19 cellular contexts compared by ENCODE assay signal in genomic region chr3:78825858-78826215, GRCh38.
DNase-seq lines count a peak whose midpoint lies in the region; ATAC-seq, FAIRE-seq and TF ChIP-seq lines count a peak whose summit lies in the region.
"Had no signal": no experiment of that assay in that cellular context is flagged by ENCODE, and none has a peak within 500 bp of the region (broad histone marks: within the 10 kb centered on the region; RNA-seq: fewer than 3 reads in every experiment).

No MANE protein-coding gene starts in this region.

- H3K27ac Mint-ChIP-seq in stimulated activated memory B cell treated with anti-CD40 and anti-IgM and Interleukin-4, amounts not matched to agents 10 μg/mL and 1 μg/mL and 100 μg/mL, for 72 hours: no peak overlapping the region
- no peak overlapping the region for H3K27ac Mint-ChIP-seq in activated naive CD4-positive, alpha-beta T cell treated with anti-CD3 and anti-CD28 coated beads, Interleukin-2, amount 50 U/mL, for 72 hours
- H3K27ac Mint-ChIP-seq: CD4-positive, alpha-beta T cell; GM23338 had no signal

- H3K36me3 Mint-ChIP-seq in stimulated activated memory B cell treated with anti-CD40 and anti-IgM and Interleukin-4, amounts not matched to agents 10 μg/mL and 1 μg/mL and 100 μg/mL, for 72 hours: no peaks in the 10 kb centered on the region
- no peaks in the 10 kb centered on the region for H3K36me3 Mint-ChIP-seq in activated naive CD4-positive, alpha-beta T cell treated with anti-CD3 and anti-CD28 coated beads, Interleukin-2, amount 50 U/mL, for 72 hours

- H2AFZ ChIP-seq in GM23248 (no peak overlapping the region), smooth muscle cell (ENCODE audit: low read depth) (no peak overlapping the region)
- H2AFZ ChIP-seq: GM23338 had no signal

- H3K9ac ChIP-seq in GM23248 (no peak overlapping the region), smooth muscle cell (ENCODE audit: low read depth) (no peak overlapping the region)

- no peaks in the 10 kb centered on the region for H3K27me3 ChIP-seq in GM23248 (replicated peaks; ENCODE audit: insufficient read depth)
- H3K27me3 ChIP-seq in smooth muscle cell (ENCODE audit: low read depth): no peaks in the 10 kb centered on the region
- H3K27me3 ChIP-seq in esophagus muscularis mucosa: no peaks in the 10 kb centered on the region

- DNase-seq in A549 (ENCODE audit: low read depth in 1 of 2, low spot score in 1 of 2) (no peak), GM23248 (peak; percentile 15), amniotic epithelial cell (ENCODE audit: low read depth) (peak; percentile 19), smooth muscle cell (lab: John Stamatoyannopoulos, UW; ENCODE audit: unreplicated experiment) (no peak), esophagus muscularis mucosa (ENCODE audit: extremely low spot score) (no peak)
- DNase-seq in activated naive CD4-positive, alpha-beta T cell treated with anti-CD3 and anti-CD28 coated beads, Interleukin-2, amount 50 U/mL, for 72 hours (ENCODE audit: low spot score in 2 of 2): no peak
- DNase-seq: AML-193; Caco-2; CD4-positive, alpha-beta T cell; DMS153; DMS79; GDM1; HCEC 1CT; IMR-90 had no signal

- 0 out of 2 replicates have a peak, but pooled peaks cover 3% of the 10 kb centered on the region for H3K9me2 ChIP-seq in GM23248 (ENCODE audit: insufficient read depth)

- H3K4me3 ChIP-seq in A549 (no peak overlapping the region), GM23248 (no peak overlapping the region), smooth muscle cell (no peak overlapping the region), esophagus muscularis mucosa (no peak overlapping the region)
- H3K4me3 ChIP-seq: GM23338, K562 had no signal

- TF ChIP-seq CTCF in A549 (IDR thresholded peaks at IDR 0.05): no peak
- TF ChIP-seq CTCF in smooth muscle cell (IDR thresholded peaks at IDR 0.05; ENCODE audit: borderline replicate concordance, insufficient read depth, poor library complexity, severe bottlenecking): no peak
- TF ChIP-seq CTCF in esophagus muscularis mucosa (IDR thresholded peaks at IDR 0.05): no peak

- no peak overlapping the region for H3K27ac ChIP-seq in A549
- no peak overlapping the region for H3K27ac ChIP-seq in GM23248
- peak overlapping the region; percentile 19 for H3K27ac ChIP-seq in smooth muscle cell (ENCODE audit: low read depth)
- H3K27ac ChIP-seq in esophagus muscularis mucosa (replicated peaks in 1 of 4): no peak overlapping the region
- H3K27ac ChIP-seq: C4-2B had no signal

- no peak for ATAC-seq in A549
- ATAC-seq in stimulated activated memory B cell treated with anti-CD40 and anti-IgM and Interleukin-4, amounts not matched to agents 10 μg/mL and 1 μg/mL and 100 μg/mL, for 72 hours: no peak
- ATAC-seq in activated naive CD4-positive, alpha-beta T cell treated with anti-CD3 and anti-CD28 coated beads, Interleukin-2, amount 50 U/mL, for 72 hours: no peak
- ATAC-seq: GM23338, K562 had no signal

- CTCF ChIA-PET in A549 (lab: Yijun Ruan, JAX): interaction anchor here (1.0 kb wide), 1 partner anchor 10 kb away, joined by 4 read pairs; no protein-coding TSS in a partner anchor

- H3K79me2 ChIP-seq in GM23248 (ENCODE audit: insufficient read depth) (no peaks in the 10 kb centered on the region), smooth muscle cell (ENCODE audit: low read depth) (peaks cover 6% of the 10 kb centered on the region)

- H3K4me1 ChIP-seq in A549 (peaks cover 13% of the 10 kb centered on the region), GM23248 (ENCODE audit: insufficient read depth) (peaks cover 18% of the 10 kb centered on the region), smooth muscle cell (ENCODE audit: low read depth) (no peaks in the 10 kb centered on the region), esophagus muscularis mucosa (no peaks in the 10 kb centered on the region)

- H3K36me3 ChIP-seq in GM23248 (ENCODE audit: low read depth) (no peaks in the 10 kb centered on the region), smooth muscle cell (ENCODE audit: low read depth) (no peaks in the 10 kb centered on the region), esophagus muscularis mucosa (no peaks in the 10 kb centered on the region)

- intact Hi-C loops in esophagus muscularis mucosa (cut with DNase I): no loop called here

- FAIRE-seq in A549 (lab: Jason Lieb, UNC): no peak
- FAIRE-seq: HTR-8/SVneo, K562 had no signal

- TF ChIP-seq POLR2A in A549 (IDR thresholded peaks at IDR 0.05; ENCODE audit: low read length): no peak
- no peak for TF ChIP-seq POLR2A in esophagus muscularis mucosa (IDR thresholded peaks at IDR 0.05; ENCODE audit: low read depth)

- H4K20me1 ChIP-seq in GM23248 (ENCODE audit: insufficient read depth) (no peaks in the 10 kb centered on the region), smooth muscle cell (ENCODE audit: low read depth) (peaks cover 19% of the 10 kb centered on the region)

- H3F3A ChIP-seq in GM23248 (ENCODE audit: insufficient read depth): no peaks in the 10 kb centered on the region
- no peaks in the 10 kb centered on the region for H3F3A ChIP-seq in smooth muscle cell (ENCODE audit: low read depth)

- TF ChIP-seq EP300 in A549 (IDR thresholded peaks at IDR 0.05): no peak
- TF ChIP-seq EP300 in esophagus muscularis mucosa (IDR thresholded peaks at IDR 0.05): no peak

- no peak for TF ChIP-seq RAD21 in A549 (conservative IDR thresholded peaks at IDR 0.05 in 1 of 2, IDR thresholded peaks at IDR 0.05 in 1 of 2)

- in situ Hi-C loops in GM23248 (cut with MboI): no loop called here

- no peaks in the 10 kb centered on the region for H3K9me3 ChIP-seq in A549
- no peaks in the 10 kb centered on the region for H3K9me3 ChIP-seq in GM23248 (ENCODE audit: low read depth)
- H3K9me3 ChIP-seq in smooth muscle cell (replicated peaks; ENCODE audit: low read depth): no peaks in the 10 kb centered on the region
- H3K9me3 ChIP-seq in esophagus muscularis mucosa: no peaks in the 10 kb centered on the region
- H3K9me3 ChIP-seq: Caco-2 had no signal

- peaks cover 7% of the 10 kb centered on the region for H3K9me3 Mint-ChIP-seq in stimulated activated memory B cell treated with anti-CD40 and anti-IgM and Interleukin-4, amounts not matched to agents 10 μg/mL and 1 μg/mL and 100 μg/mL, for 72 hours
- peaks cover 0 to 14% of the 10 kb centered on the region in 2 donors for H3K9me3 Mint-ChIP-seq in activated naive CD4-positive, alpha-beta T cell treated with anti-CD3 and anti-CD28 coated beads, Interleukin-2, amount 50 U/mL, for 72 hours
- H3K9me3 Mint-ChIP-seq: GM23338 had no signal

- no peaks in the 10 kb centered on the region for H3K4me1 Mint-ChIP-seq in stimulated activated memory B cell treated with anti-CD40 and anti-IgM and Interleukin-4, amounts not matched to agents 10 μg/mL and 1 μg/mL and 100 μg/mL, for 72 hours
- H3K4me1 Mint-ChIP-seq: GM23338 had no signal

- H3K4me3 Mint-ChIP-seq in stimulated activated memory B cell treated with anti-CD40 and anti-IgM and Interleukin-4, amounts not matched to agents 10 μg/mL and 1 μg/mL and 100 μg/mL, for 72 hours: no peak overlapping the region
- H3K4me3 Mint-ChIP-seq: CD4-positive, alpha-beta T cell; GM23338 had no signal

- no peak overlapping the region for H3K4me2 ChIP-seq in A549
- H3K4me2 ChIP-seq in GM23248 (ENCODE audit: unreplicated experiment): no peak overlapping the region
- H3K4me2 ChIP-seq in smooth muscle cell: peak overlapping the region; percentile 37
- H3K4me2 ChIP-seq: GM23338 had no signal

- POLR2A ChIA-PET in A549 (lab: Yijun Ruan, JAX): no interaction called here

- no peaks in the 10 kb centered on the region for H3K27me3 Mint-ChIP-seq in stimulated activated memory B cell treated with anti-CD40 and anti-IgM and Interleukin-4, amounts not matched to agents 10 μg/mL and 1 μg/mL and 100 μg/mL, for 72 hours
- H3K27me3 Mint-ChIP-seq: CD4-positive, alpha-beta T cell had no signal

TF ChIP-seq in A549, 52 proteins besides CTCF, POLR2A, EP300 and RAD21:
- peak; percentile 1 for TF ChIP-seq MAFK (IDR thresholded peaks at IDR 0.05; ENCODE audit: partially characterized antibody)
- TF ChIP-seq MAX (IDR thresholded peaks at IDR 0.05): no peak

Comparison
In these comparisons a context has a peak if more than half of its experiments do, and no peak if none do; other contexts are left out.
1. DNase-seq: peak in GM23248 (single experiment) and amniotic epithelial cell (single experiment); none in A549 (0 of 2), smooth muscle cell (single experiment), activated naive CD4-positive, alpha-beta T cell treated with anti-CD3 and anti-CD28 coated beads, Interleukin-2, amount 50 U/mL, for 72 hours (0 of 2) and esophagus muscularis mucosa (single experiment).